8 cellular contexts compared by ENCODE assay signal in genomic region chr2:88669371-88670214, GRCh38. TPM values are rescaled to one million over a fixed set of nuclear protein-coding genes. Genes with fewer than 3 reads are reported as not detected.
DNase-seq lines count a peak whose midpoint lies in the region; ATAC-seq and TF ChIP-seq lines count a peak whose summit lies in the region.

No MANE protein-coding gene starts in this region.

- H3K4me1 Mint-ChIP-seq in endodermal cell, result no peaks in the 10 kb centered on the region
- peaks cover 0 to 15% (median 0%) of the 10 kb centered on the region in 3 donors for H3K4me1 Mint-ChIP-seq in naive B cell

- TF ChIP-seq CTCF in endodermal cell (conservative IDR thresholded peaks at IDR 0.05), result peak; percentile 84

- DNase-seq in NCI-H510A treated with DMSO at 0.1 percent for 48 hours (lab: John Stamatoyannopoulos, UW) (peak; percentile 70), NCI-H510A (lab: John Stamatoyannopoulos, UW) (no peak), SHP77 (lab: John Stamatoyannopoulos, UW) (peak; percentile 39 to 50), endodermal cell (peak; percentile 71), naive B cell (peak; percentile 50), mesenteric fat pad (ENCODE audit: low spot score) (no peak)

- peaks cover 33% of the 10 kb centered on the region for H3K27me3 Mint-ChIP-seq in endodermal cell (ENCODE audit: insufficient read depth)
- no peaks in the 10 kb centered on the region for H3K27me3 Mint-ChIP-seq in naive B cell

- H3K4me3 ChIP-seq in endodermal cell (ENCODE audit: low read length), result no peak overlapping the region

- WGBS in endodermal cell (ENCODE audit: insufficient coverage in 1 of 2, insufficient read length in 1 of 2), 2 experiments, result 63 to 72% methylated on average over 2 to 4 of the region's 6 CpGs

- H3K27me3 ChIP-seq in endodermal cell (ENCODE audit: control insufficient read depth, insufficient read depth, low read length, poor library complexity, severe bottlenecking), result peaks cover 22% of the 10 kb centered on the region

- no peak overlapping the region for H3K9ac ChIP-seq in endodermal cell (ENCODE audit: extremely low read depth, low read length, poor library complexity, severe bottlenecking)

- H3K27ac ChIP-seq in endodermal cell (ENCODE audit: low read depth, low read length), result no peak overlapping the region

- H3K9me3 Mint-ChIP-seq in endodermal cell (no peaks in the 10 kb centered on the region), naive B cell (no peaks in the 10 kb centered on the region)

- H3K36me3 Mint-ChIP-seq in endodermal cell (ENCODE audit: low read depth) (no peaks in the 10 kb centered on the region), naive B cell (no peaks in the 10 kb centered on the region)

- no peaks in the 10 kb centered on the region for H3K4me1 ChIP-seq in endodermal cell (ENCODE audit: control insufficient read depth, insufficient read depth, low read length)

- ATAC-seq in GM19351 (IDR thresholded peaks at IDR 0.05; ENCODE audit: unreplicated experiment), result peak; percentile 93
- ATAC-seq in HG03442 (IDR thresholded peaks at IDR 0.05; ENCODE audit: unreplicated experiment), result peak; percentile 85
- ATAC-seq in naive B cell (ENCODE audit: low read depth in 2 of 2), result peak; percentile 83 to 86

- H3K36me3 ChIP-seq in endodermal cell (ENCODE audit: control insufficient read depth, insufficient read depth, low read length), result no peaks in the 10 kb centered on the region

- H3K27ac Mint-ChIP-seq in endodermal cell (no peak overlapping the region), naive B cell (peak overlapping the region in 2 of 6 donors; percentile 20 to 24)

- H3K4me3 Mint-ChIP-seq in endodermal cell (no peak overlapping the region), naive B cell (no peak overlapping the region)

- H3K9me3 ChIP-seq in endodermal cell (ENCODE audit: control insufficient read depth, low read length), result no peaks in the 10 kb centered on the region

RNA-seq across cellular contexts. Expression of gene RPIA, which starts 21.9 kb away (rescaled TPM):
- total RNA-seq in endodermal cell, result 10 to 100 TPM; 16.2 to 26.0 TPM
- polyA plus RNA-seq in endodermal cell (2013, experiment 1 of 2), result 23.4 TPM
- 22.4 TPM for polyA plus RNA-seq in endodermal cell (2013, experiment 2 of 2)
- polyA plus RNA-seq in naive B cell (ENCODE audit: low read depth in 6 of 6), result 10 to 100 TPM; 45.3 to 66.2 (median 51.7) TPM
- 20.3 TPM for total RNA-seq in mesenteric fat pad

RNA-seq across cellular contexts. Expression of gene EIF2AK3, which starts 42.3 kb away (rescaled TPM):
- 10 to 100 TPM; 26.3 to 45.2 TPM for total RNA-seq in endodermal cell
- 17.9 TPM for polyA plus RNA-seq in endodermal cell (2013, experiment 1 of 2)
- polyA plus RNA-seq in endodermal cell (2013, experiment 2 of 2), result 20.4 TPM
- 10 to 100 TPM; 10.5 to 60.1 (median 17.9) TPM for polyA plus RNA-seq in naive B cell (ENCODE audit: low read depth in 6 of 6)
- 21.8 TPM for total RNA-seq in mesenteric fat pad

Comparison
In these comparisons a context has a peak if more than half of its experiments do, and no peak if none do; other contexts are left out.
1. DNase-seq: peak in NCI-H510A treated with DMSO at 0.1 percent for 48 hours (single experiment), SHP77 (2 of 2), endodermal cell (single experiment) and naive B cell (single experiment); none in NCI-H510A (single experiment) and mesenteric fat pad (single experiment).
2. Peak in every context shown above with its lines, with median percentiles within 50 percentile points of each other: ATAC-seq.